ENCODE assay signal across 1 cellular context in genomic region chr6:33834401-33835392, GRCh38.
TF ChIP-seq lines count a peak whose summit lies in the region.

No MANE protein-coding gene starts in this region.

TF ChIP-seq in GM23338, 12 proteins besides CTCF, POLR2A, EP300 and RAD21 (continued from another document):
- TF ChIP-seq, protein P1, sequence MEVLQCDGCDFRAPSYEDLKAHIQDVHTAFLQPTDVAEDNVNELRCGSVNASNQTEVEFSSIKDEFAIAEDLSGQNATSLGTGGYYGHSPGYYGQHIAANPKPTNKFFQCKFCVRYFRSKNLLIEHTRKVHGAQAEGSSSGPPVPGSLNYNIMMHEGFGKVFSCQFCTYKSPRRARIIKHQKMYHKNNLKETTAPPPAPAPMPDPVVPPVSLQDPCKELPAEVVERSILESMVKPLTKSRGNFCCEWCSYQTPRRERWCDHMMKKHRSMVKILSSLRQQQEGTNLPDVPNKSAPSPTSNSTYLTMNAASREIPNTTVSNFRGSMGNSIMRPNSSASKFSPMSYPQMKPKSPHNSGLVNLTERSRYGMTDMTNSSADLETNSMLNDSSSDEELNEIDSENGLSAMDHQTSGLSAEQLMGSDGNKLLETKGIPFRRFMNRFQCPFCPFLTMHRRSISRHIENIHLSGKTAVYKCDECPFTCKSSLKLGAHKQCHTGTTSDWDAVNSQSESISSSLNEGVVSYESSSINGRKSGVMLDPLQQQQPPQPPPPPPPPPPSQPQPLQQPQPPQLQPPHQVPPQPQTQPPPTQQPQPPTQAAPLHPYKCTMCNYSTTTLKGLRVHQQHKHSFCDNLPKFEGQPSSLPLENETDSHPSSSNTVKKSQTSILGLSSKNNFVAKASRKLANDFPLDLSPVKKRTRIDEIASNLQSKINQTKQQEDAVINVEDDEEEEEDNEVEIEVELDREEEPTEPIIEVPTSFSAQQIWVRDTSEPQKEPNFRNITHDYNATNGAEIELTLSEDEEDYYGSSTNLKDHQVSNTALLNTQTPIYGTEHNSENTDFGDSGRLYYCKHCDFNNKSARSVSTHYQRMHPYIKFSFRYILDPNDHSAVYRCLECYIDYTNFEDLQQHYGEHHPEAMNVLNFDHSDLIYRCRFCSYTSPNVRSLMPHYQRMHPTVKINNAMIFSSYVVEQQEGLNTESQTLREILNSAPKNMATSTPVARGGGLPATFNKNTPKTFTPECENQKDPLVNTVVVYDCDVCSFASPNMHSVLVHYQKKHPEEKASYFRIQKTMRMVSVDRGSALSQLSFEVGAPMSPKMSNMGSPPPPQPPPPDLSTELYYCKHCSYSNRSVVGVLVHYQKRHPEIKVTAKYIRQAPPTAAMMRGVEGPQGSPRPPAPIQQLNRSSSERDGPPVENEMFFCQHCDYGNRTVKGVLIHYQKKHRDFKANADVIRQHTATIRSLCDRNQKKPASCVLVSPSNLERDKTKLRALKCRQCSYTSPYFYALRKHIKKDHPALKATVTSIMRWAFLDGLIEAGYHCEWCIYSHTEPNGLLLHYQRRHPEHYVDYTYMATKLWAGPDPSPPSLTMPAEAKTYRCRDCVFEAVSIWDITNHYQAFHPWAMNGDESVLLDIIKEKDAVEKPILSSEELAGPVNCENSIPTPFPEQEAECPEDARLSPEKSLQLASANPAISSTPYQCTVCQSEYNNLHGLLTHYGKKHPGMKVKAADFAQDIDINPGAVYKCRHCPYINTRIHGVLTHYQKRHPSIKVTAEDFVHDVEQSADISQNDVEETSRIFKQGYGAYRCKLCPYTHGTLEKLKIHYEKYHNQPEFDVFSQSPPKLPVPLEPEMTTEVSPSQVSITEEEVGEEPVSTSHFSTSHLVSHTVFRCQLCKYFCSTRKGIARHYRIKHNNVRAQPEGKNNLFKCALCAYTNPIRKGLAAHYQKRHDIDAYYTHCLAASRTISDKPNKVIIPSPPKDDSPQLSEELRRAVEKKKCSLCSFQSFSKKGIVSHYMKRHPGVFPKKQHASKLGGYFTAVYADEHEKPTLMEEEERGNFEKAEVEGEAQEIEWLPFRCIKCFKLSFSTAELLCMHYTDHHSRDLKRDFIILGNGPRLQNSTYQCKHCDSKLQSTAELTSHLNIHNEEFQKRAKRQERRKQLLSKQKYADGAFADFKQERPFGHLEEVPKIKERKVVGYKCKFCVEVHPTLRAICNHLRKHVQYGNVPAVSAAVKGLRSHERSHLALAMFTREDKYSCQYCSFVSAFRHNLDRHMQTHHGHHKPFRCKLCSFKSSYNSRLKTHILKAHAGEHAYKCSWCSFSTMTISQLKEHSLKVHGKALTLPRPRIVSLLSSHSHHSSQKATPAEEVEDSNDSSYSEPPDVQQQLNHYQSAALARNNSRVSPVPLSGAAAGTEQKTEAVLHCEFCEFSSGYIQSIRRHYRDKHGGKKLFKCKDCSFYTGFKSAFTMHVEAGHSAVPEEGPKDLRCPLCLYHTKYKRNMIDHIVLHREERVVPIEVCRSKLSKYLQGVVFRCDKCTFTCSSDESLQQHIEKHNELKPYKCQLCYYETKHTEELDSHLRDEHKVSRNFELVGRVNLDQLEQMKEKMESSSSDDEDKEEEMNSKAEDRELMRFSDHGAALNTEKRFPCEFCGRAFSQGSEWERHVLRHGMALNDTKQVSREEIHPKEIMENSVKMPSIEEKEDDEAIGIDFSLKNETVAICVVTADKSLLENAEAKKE (CRISPR knock-in tag; IDR thresholded peaks at IDR 0.05) = no peak
- TF ChIP-seq, protein P2, sequence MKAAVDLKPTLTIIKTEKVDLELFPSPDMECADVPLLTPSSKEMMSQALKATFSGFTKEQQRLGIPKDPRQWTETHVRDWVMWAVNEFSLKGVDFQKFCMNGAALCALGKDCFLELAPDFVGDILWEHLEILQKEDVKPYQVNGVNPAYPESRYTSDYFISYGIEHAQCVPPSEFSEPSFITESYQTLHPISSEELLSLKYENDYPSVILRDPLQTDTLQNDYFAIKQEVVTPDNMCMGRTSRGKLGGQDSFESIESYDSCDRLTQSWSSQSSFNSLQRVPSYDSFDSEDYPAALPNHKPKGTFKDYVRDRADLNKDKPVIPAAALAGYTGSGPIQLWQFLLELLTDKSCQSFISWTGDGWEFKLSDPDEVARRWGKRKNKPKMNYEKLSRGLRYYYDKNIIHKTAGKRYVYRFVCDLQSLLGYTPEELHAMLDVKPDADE (IDR thresholded peaks at IDR 0.05) = no peak
- TF ChIP-seq CREB1 (CRISPR knock-in tag; IDR thresholded peaks at IDR 0.05; ENCODE audit: low read depth) (no peak), EZH2phosphoT487 (IDR thresholded peaks at IDR 0.05; ENCODE audit: unreplicated experiment) (no peak), EZH2 (IDR thresholded peaks at IDR 0.05; ENCODE audit: low read depth, unreplicated experiment) (no peak), REST (IDR thresholded peaks at IDR 0.05; ENCODE audit: unreplicated experiment) (no peak), STAT1 (IDR thresholded peaks at IDR 0.05; ENCODE audit: unreplicated experiment) (no peak), POLR2AphosphoS5 (IDR thresholded peaks at IDR 0.05; ENCODE audit: low read depth) (no peak)
